ENCODE assay signal across 18 cellular contexts in the genomic region with DNA sequence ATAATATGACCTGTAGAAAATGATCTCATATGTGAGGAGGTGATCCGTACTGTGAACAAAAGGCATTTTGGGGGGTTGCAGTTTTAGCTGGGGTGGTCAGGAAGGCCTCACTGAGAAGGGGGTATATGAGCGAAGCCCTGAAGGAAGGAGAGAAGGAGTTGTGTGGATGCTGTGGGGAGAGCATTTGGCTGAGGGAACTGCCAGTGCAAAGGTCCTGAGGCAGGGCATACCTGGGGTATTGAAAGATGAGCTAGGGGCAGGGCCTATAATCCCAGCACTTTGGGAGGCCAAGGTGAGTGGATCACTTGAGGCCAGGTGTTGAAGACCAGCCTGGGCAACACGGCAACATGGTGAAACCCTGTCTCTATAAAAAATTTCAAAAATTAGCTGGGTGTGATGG. TPM values are rescaled to one million over a fixed set of nuclear protein-coding genes. Genes with fewer than 3 reads are reported as not detected.
DNase-seq lines count a peak whose midpoint lies in the region; ATAC-seq, FAIRE-seq and TF ChIP-seq lines count a peak whose summit lies in the region.
"Had no signal": no experiment of that assay in that cellular context is flagged by ENCODE, and none has a peak within 500 bp of the region (broad histone marks: within the 10 kb centered on the region; RNA-seq: fewer than 3 reads in every experiment).

No MANE protein-coding gene starts in this region.

- no peak for DNase-seq in CD4-positive, alpha-beta T cell
- DNase-seq in astrocyte (ENCODE audit: low read depth) (no peak), prostate gland (ENCODE audit: low spot score) (no peak), heart right ventricle (no peak)
- DNase-seq: DMS79 treated with DMSO at 0.1 percent for 48 hours, Karpas-422, MG63, NCI-H1092, NCI-H2081 treated with DMSO at 0.1 percent for 48 hours, NCI-H510A treated with DMSO at 0.1 percent for 48 hours, PC-9, SJCRH30 had no signal

- intact Hi-C loops in CD4-positive, alpha-beta T cell (cut with DNase I, micrococcal nuclease), result no loop called here
- intact Hi-C loops in prostate gland (cut with DNase I), result no loop called here
- intact Hi-C loops in heart right ventricle (cut with DNase I), result no loop called here

- ATAC-seq in CD4-positive, alpha-beta T cell (ENCODE audit: poor library complexity), result no peak
- ATAC-seq in GM18873 (IDR thresholded peaks at IDR 0.05; ENCODE audit: low FRiP score, unreplicated experiment) (no peak), heart right ventricle (no peak)

- H3K9ac ChIP-seq in astrocyte (ENCODE audit: low read length), result no peak overlapping the region
- H3K9ac ChIP-seq: BLaER1 had no signal

- 78% methylated on average over 3 of the region's 3 CpGs for WGBS in prostate gland
- 61 to 79% methylated on average over 3 of the region's 3 CpGs for WGBS in heart right ventricle, 2 donors

- CTCF ChIA-PET in CD4-positive, alpha-beta T cell (lab: Charles Lee), result no interaction called here

- peak overlapping the region; percentile 54 for H3K4me3 Mint-ChIP-seq in CD4-positive, alpha-beta T cell
- H3K4me3 Mint-ChIP-seq in astrocyte (ENCODE audit: unreplicated experiment), result peak overlapping the region; percentile 37
- peak overlapping the region; percentile 59 to 83 (median 69) for H3K4me3 Mint-ChIP-seq in nephron

- H3K9me3 Mint-ChIP-seq in CD4-positive, alpha-beta T cell, result no peaks in the 10 kb centered on the region
- H3K9me3 Mint-ChIP-seq in astrocyte (ENCODE audit: unreplicated experiment) (peaks cover 4% of the 10 kb centered on the region), nephron (no peaks in the 10 kb centered on the region)
- H3K9me3 Mint-ChIP-seq: CD8-positive, alpha-beta memory T cell had no signal

- peaks cover 19% of the 10 kb centered on the region for H3K4me1 Mint-ChIP-seq in CD4-positive, alpha-beta T cell (ENCODE audit: low read depth)
- no peaks in the 10 kb centered on the region for H3K4me1 Mint-ChIP-seq in astrocyte (ENCODE audit: low read depth, unreplicated experiment)
- H3K4me1 Mint-ChIP-seq in nephron, result no peaks in the 10 kb centered on the region

- H3K36me3 Mint-ChIP-seq in CD4-positive, alpha-beta T cell (ENCODE audit: low read depth), result no peaks in the 10 kb centered on the region
- H3K36me3 Mint-ChIP-seq in astrocyte (ENCODE audit: low read depth, unreplicated experiment), result peaks cover 3% of the 10 kb centered on the region
- no peaks in the 10 kb centered on the region for H3K36me3 Mint-ChIP-seq in nephron (ENCODE audit: low read depth)

- H3K4me1 ChIP-seq in astrocyte (ENCODE audit: insufficient read depth, low read length), result peaks cover 8% of the 10 kb centered on the region
- H3K4me1 ChIP-seq in prostate gland (replicated peaks), result peaks cover 7% of the 10 kb centered on the region
- H3K4me1 ChIP-seq in heart right ventricle, result peaks cover 5 to 16% (median 13%) of the 10 kb centered on the region in 9 donors

- peaks cover 51% of the 10 kb centered on the region for H3K27me3 Mint-ChIP-seq in CD4-positive, alpha-beta T cell
- H3K27me3 Mint-ChIP-seq in astrocyte (ENCODE audit: low read depth, unreplicated experiment) (peaks cover 44% of the 10 kb centered on the region), nephron (ENCODE audit: low read depth) (peaks cover 65% of the 10 kb centered on the region)

- peaks cover 37% of the 10 kb centered on the region for H3K27me3 ChIP-seq in CD4-positive, alpha-beta T cell (ENCODE audit: control insufficient read depth, insufficient read depth, low read length)
- H3K27me3 ChIP-seq in astrocyte (ENCODE audit: insufficient read depth, low read length) (peaks cover 41% of the 10 kb centered on the region), prostate gland (replicated peaks; ENCODE audit: insufficient read depth) (peaks cover 5% of the 10 kb centered on the region), heart right ventricle (peaks cover 22 to 61% (median 53%) of the 10 kb centered on the region in 7 donors)

- no peak overlapping the region for H3K4me2 ChIP-seq in astrocyte (ENCODE audit: low read length)
- H3K4me2 ChIP-seq: BLaER1, PC-9 had no signal

- no peak overlapping the region for H3K27ac ChIP-seq in CD4-positive, alpha-beta T cell (ENCODE audit: low read depth, low read length)
- H3K27ac ChIP-seq in astrocyte (ENCODE audit: low read depth, low read length) (no peak overlapping the region), prostate gland (no peak overlapping the region), heart right ventricle (no peak overlapping the region)
- H3K27ac ChIP-seq: BLaER1, PC-9, SJCRH30 had no signal

- no peaks in the 10 kb centered on the region for H3K9me3 ChIP-seq in CD4-positive, alpha-beta T cell (ENCODE audit: control insufficient read depth, low read length)
- H3K9me3 ChIP-seq in astrocyte (ENCODE audit: insufficient read depth, low read depth, low read length), result peaks cover 2% of the 10 kb centered on the region
- no peaks in the 10 kb centered on the region for H3K9me3 ChIP-seq in prostate gland
- no peaks in the 10 kb centered on the region for H3K9me3 ChIP-seq in heart right ventricle
- H3K9me3 ChIP-seq: MG63, SJCRH30 had no signal

- TF ChIP-seq CTCF in CD4-positive, alpha-beta T cell (IDR thresholded peaks at IDR 0.05), result no peak
- no peak for TF ChIP-seq CTCF in astrocyte (IDR thresholded peaks at IDR 0.05; ENCODE audit: insufficient read depth, low read depth, low read length)
- no peak for TF ChIP-seq CTCF in nephron (IDR thresholded peaks at IDR 0.05; ENCODE audit: unreplicated experiment in 3 of 3)
- TF ChIP-seq CTCF in prostate gland (IDR thresholded peaks at IDR 0.05), result no peak
- TF ChIP-seq CTCF in heart right ventricle (IDR thresholded peaks at IDR 0.05), result no peak

- H3K27ac Mint-ChIP-seq in CD4-positive, alpha-beta T cell, result no peak overlapping the region
- no peak overlapping the region for H3K27ac Mint-ChIP-seq in astrocyte (ENCODE audit: unreplicated experiment)
- H3K27ac Mint-ChIP-seq in nephron, result peak overlapping the region in 1 of 3 experiments; percentile 41
- H3K27ac Mint-ChIP-seq: CD8-positive, alpha-beta memory T cell had no signal

- no peaks in the 10 kb centered on the region for H3K79me2 ChIP-seq in astrocyte (ENCODE audit: insufficient read depth, low read length)

- POLR2A ChIA-PET in CD4-positive, alpha-beta T cell (lab: Charles Lee), result no interaction called here

- H3K36me3 ChIP-seq in astrocyte (ENCODE audit: insufficient read depth, low read length) (no peaks in the 10 kb centered on the region), prostate gland (no peaks in the 10 kb centered on the region), heart right ventricle (no peaks in the 10 kb centered on the region)
- H3K36me3 ChIP-seq: BLaER1, MG63, SJCRH30 had no signal

- no peak for TF ChIP-seq POLR2A in prostate gland (IDR thresholded peaks at IDR 0.05)

- no peaks in the 10 kb centered on the region for H4K20me1 ChIP-seq in astrocyte (ENCODE audit: insufficient read depth, low read length)
- H4K20me1 ChIP-seq: BLaER1 had no signal

- H2AFZ ChIP-seq in astrocyte (ENCODE audit: low read depth, low read length), result no peak overlapping the region
- H2AFZ ChIP-seq: PC-9 had no signal

- H3K4me3 ChIP-seq in astrocyte (ENCODE audit: insufficient read depth, low read depth, low read length) (no peak overlapping the region), prostate gland (no peak overlapping the region), heart right ventricle (no peak overlapping the region)
- H3K4me3 ChIP-seq: BLaER1, MG63, PC-9, SJCRH30 had no signal

- no peak for FAIRE-seq in astrocyte (lab: Jason Lieb, UNC)
- FAIRE-seq: G401.6 had no signal

RNA-seq across cellular contexts. Expression of gene SELENOV, which starts 2.5 kb away (rescaled TPM):
- not detected for total RNA-seq in CD4-positive, alpha-beta T cell
- not detected in 2 replicates for total RNA-seq in astrocyte
- total RNA-seq in prostate gland, result not detected
- total RNA-seq in heart right ventricle, result not detected
- polyA plus RNA-seq in heart right ventricle, result not detected
- total RNA-seq: A172; CD8-positive, alpha-beta memory T cell; PC-9 had no signal
- polyA plus RNA-seq: CD8-positive, alpha-beta memory T cell had no signal

RNA-seq across cellular contexts. Expression of gene EID2B, which starts 15.2 kb away (rescaled TPM):
- 1 to 10 TPM; 5.0 to 5.1 TPM for total RNA-seq in CD4-positive, alpha-beta T cell
- total RNA-seq in astrocyte (2.1 and 2.6 TPM in 2 replicates), prostate gland (1 to 10 TPM; 2.6 to 4.5 TPM), heart right ventricle (1 to 10 TPM; 2.2 to 4.7 (median 3.5) TPM)
- polyA plus RNA-seq in heart right ventricle, result 1 to 10 TPM; 1.8 to 2.8 TPM

RNA-seq across cellular contexts. Expression of gene DLL3, which starts 18.7 kb away (rescaled TPM):
- not detected for total RNA-seq in CD4-positive, alpha-beta T cell
- total RNA-seq in astrocyte (0.84 and 0.89 TPM in 2 replicates), prostate gland (1 to 10 TPM in 1 of 2 donors, not detected in 1; 6.3 TPM), heart right ventricle (not detected)
- polyA plus RNA-seq in heart right ventricle, result not detected
- total RNA-seq: A172 had no signal

RNA-seq across cellular contexts. Expression of gene EID2, which starts 22.5 kb away (rescaled TPM):
- total RNA-seq in CD4-positive, alpha-beta T cell, result 10 to 100 TPM; 17.2 to 18.1 TPM
- total RNA-seq in astrocyte, result 15.7 and 17.2 TPM in 2 replicates
- total RNA-seq in prostate gland, result 10 to 100 TPM; 21.1 to 25.3 TPM
- 10 to 100 TPM in 7 of 10 donors, 1 to 10 TPM in 3; 9.0 to 15.5 (median 11.4) TPM for total RNA-seq in heart right ventricle
- polyA plus RNA-seq in heart right ventricle, result 10 to 100 TPM; 14.7 to 15.9 TPM

RNA-seq across cellular contexts. Expression of gene TIMM50, which starts 36.8 kb away (rescaled TPM):
- 10 to 100 TPM; 38.3 to 43.4 TPM for total RNA-seq in CD4-positive, alpha-beta T cell
- total RNA-seq in astrocyte, result 85.3 and 97.2 TPM in 2 replicates
- 10 to 100 TPM; 54.1 to 75.5 TPM for total RNA-seq in prostate gland
- total RNA-seq in heart right ventricle, result 100 to 1,000 TPM in 1 of 10 donors, 10 to 100 TPM in 9; 67.3 to 111 (median 78.9) TPM
- polyA plus RNA-seq in heart right ventricle, result 100 to 1,000 TPM; 104 to 160 TPM
